In genomic region chr6:169589293-169589692, GRCh38 we compare ENCODE assay signal across 9 cellular contexts.
DNase-seq lines count a peak whose midpoint lies in the region; ATAC-seq and TF ChIP-seq lines count a peak whose summit lies in the region.
"Had no signal": no experiment of that assay in that cellular context is flagged by ENCODE, and none has a peak within 500 bp of the region (broad histone marks: within the 10 kb centered on the region; RNA-seq: fewer than 3 reads in every experiment).

No MANE protein-coding gene starts in this region.

- H3K27ac Mint-ChIP-seq in activated T-cell treated with anti-CD3 and anti-CD28 coated beads, Interleukin-2, amount 50 U/mL, for 24 hours, result peak overlapping the region; percentile 65
- H3K27ac Mint-ChIP-seq in type B pancreatic cell, result no peak overlapping the region

- intact Hi-C loops in posterior cingulate gyrus (cut with DNase I), result no loop called here

- no peak for TF ChIP-seq CTCF in type B pancreatic cell (conservative IDR thresholded peaks at IDR 0.05)

- no peak overlapping the region for H3K4me3 Mint-ChIP-seq in activated T-cell treated with anti-CD3 and anti-CD28 coated beads, Interleukin-2, amount 50 U/mL, for 24 hours
- no peak overlapping the region for H3K4me3 Mint-ChIP-seq in type B pancreatic cell

- peaks cover 8% of the 10 kb centered on the region for H3K36me3 Mint-ChIP-seq in activated T-cell treated with anti-CD3 and anti-CD28 coated beads, Interleukin-2, amount 50 U/mL, for 24 hours (ENCODE audit: low read depth)
- peaks cover 7% of the 10 kb centered on the region for H3K36me3 Mint-ChIP-seq in type B pancreatic cell

- DNase-seq in activated T-cell treated with anti-CD3 and anti-CD28 coated beads, Interleukin-2, amount 50 U/mL, for 24 hours, result no peak
- no peak for DNase-seq in activated T-cell treated with anti-CD3 and anti-CD28 coated beads, Interleukin-2, amount 50 U/mL, for 1 hour
- DNase-seq in OCI-M1 (lab: John Stamatoyannopoulos, UW), result peak; percentile 19
- peak; percentile 76 for DNase-seq in kidney tubule cell (ENCODE audit: low spot score)
- no peak for DNase-seq in type B pancreatic cell (ENCODE audit: extremely low spot score, unreplicated experiment)
- DNase-seq in posterior cingulate gyrus, result no peak
- DNase-seq in dedifferentiated amniotic fluid mesenchymal stem cell (ENCODE audit: extremely low spot score), result no peak
- DNase-seq: DND-41 had no signal

- peaks cover 7% of the 10 kb centered on the region for H3K9me3 Mint-ChIP-seq in activated T-cell treated with anti-CD3 and anti-CD28 coated beads, Interleukin-2, amount 50 U/mL, for 24 hours
- H3K9me3 Mint-ChIP-seq in type B pancreatic cell, result peaks cover 7% of the 10 kb centered on the region

- peak; percentile 87 for ATAC-seq in HG03039 (IDR thresholded peaks at IDR 0.05; ENCODE audit: unreplicated experiment)

- H3K4me1 Mint-ChIP-seq in activated T-cell treated with anti-CD3 and anti-CD28 coated beads, Interleukin-2, amount 50 U/mL, for 24 hours (ENCODE audit: low read depth), result peaks cover 34% of the 10 kb centered on the region
- H3K4me1 Mint-ChIP-seq in type B pancreatic cell (ENCODE audit: unreplicated experiment), result no peaks in the 10 kb centered on the region

- no peaks in the 10 kb centered on the region for H3K27me3 Mint-ChIP-seq in activated T-cell treated with anti-CD3 and anti-CD28 coated beads, Interleukin-2, amount 50 U/mL, for 24 hours
- H3K27me3 Mint-ChIP-seq in type B pancreatic cell, result no peaks in the 10 kb centered on the region

Comparison
In these comparisons a context has a peak if more than half of its experiments do, and no peak if none do; other contexts are left out.
1. DNase-seq: peak in OCI-M1 (single experiment) and kidney tubule cell (single experiment); none in activated T-cell treated with anti-CD3 and anti-CD28 coated beads, Interleukin-2, amount 50 U/mL, for 24 hours (single experiment), activated T-cell treated with anti-CD3 and anti-CD28 coated beads, Interleukin-2, amount 50 U/mL, for 1 hour (single experiment), type B pancreatic cell (single experiment), posterior cingulate gyrus (0 of 10) and dedifferentiated amniotic fluid mesenchymal stem cell (single experiment).